ENCODE assay signal across 8 cellular contexts in the genomic region with DNA sequence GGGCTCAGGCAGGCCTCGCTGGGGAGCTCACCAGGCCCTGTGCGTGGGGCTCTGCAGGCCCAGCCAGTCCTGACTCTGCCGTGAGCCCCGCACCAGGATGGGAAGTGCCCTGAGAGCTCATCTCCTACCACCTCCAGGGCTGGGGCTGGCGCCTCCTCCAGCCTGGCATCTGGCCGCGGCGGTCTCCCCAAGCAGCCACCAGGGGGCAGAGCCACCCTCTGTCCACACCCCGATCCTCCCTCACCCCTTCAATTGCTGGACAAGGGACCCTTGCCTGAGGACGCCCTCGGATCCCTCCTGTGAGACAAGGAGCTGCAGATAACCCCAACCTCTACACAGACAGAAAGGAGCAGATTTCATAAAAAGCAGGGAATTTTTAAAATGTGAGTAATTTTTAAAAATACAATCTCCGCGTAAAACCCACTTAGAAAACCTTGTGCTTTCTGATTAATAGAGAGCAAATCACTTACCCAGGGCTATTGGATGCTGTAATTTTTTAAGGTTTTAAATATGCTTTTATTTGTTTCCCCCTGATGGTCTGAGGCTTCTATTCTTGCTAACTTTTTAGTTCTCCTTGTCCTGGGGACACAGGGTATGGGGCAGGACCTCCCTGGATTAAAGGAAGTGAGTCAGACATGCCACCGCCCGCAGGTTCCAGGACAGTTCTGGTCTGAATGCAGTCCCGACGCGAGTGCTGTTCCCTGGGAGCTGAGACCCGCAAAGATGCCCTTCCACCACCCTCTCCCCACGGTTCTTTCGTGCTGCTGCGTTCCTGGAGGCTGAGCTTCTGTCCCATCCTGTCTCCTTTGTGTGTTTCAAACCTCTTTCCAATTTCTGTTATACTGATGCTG. TPM values are rescaled to one million over a fixed set of nuclear protein-coding genes. Genes with fewer than 3 reads are reported as not detected.
DNase-seq lines count a peak whose midpoint lies in the region; ATAC-seq and TF ChIP-seq lines count a peak whose summit lies in the region.

No MANE protein-coding gene starts in this region.

- no peaks in the 10 kb centered on the region for H3K36me3 Mint-ChIP-seq in nephron (ENCODE audit: low read depth)

- H3K4me3 ChIP-seq in HEK293 (ENCODE audit: low read depth, low read length) (no peak overlapping the region), esophagus muscularis mucosa (no peak overlapping the region), thoracic aorta (no peak overlapping the region)

- DNase-seq in D341Med (ENCODE audit: low spot score) (peak; percentile 89), NCI-H526 treated with DMSO at 0.1 percent for 48 hours (lab: John Stamatoyannopoulos, UW) (peak; percentile 37), esophagus muscularis mucosa (ENCODE audit: extremely low spot score) (no peak), thoracic aorta (ENCODE audit: low spot score) (no peak)
- peak; percentile 81 for DNase-seq in activated CD8-positive, alpha-beta memory T cell treated with anti-CD3 and anti-CD28 coated beads for 24 hours

- H3K27me3 ChIP-seq in esophagus muscularis mucosa (peaks cover 0 to 38% (median 4%) of the 10 kb centered on the region in 4 donors), thoracic aorta (replicated peaks; ENCODE audit: insufficient read depth) (no peaks in the 10 kb centered on the region)

- CTCF ChIA-PET in HEK293 (lab: Yijun Ruan, JAX): interaction anchor here (0.5 to 2.7 kb wide), 31 partner anchors 9 to 1065 kb away, joined by 3 to 17 read pairs (median 4); no protein-coding TSS in a partner anchor

- no peaks in the 10 kb centered on the region for H3K36me3 ChIP-seq in HEK293 (ENCODE audit: control insufficient read depth in 2 of 2, insufficient read depth in 1 of 2, low read length in 2 of 2)
- no peaks in the 10 kb centered on the region for H3K36me3 ChIP-seq in esophagus muscularis mucosa
- H3K36me3 ChIP-seq in thoracic aorta: no peaks in the 10 kb centered on the region

- intact Hi-C loops in esophagus muscularis mucosa (cut with DNase I): no loop called here

- H3K27ac ChIP-seq in HEK293 (ENCODE audit: extremely low read depth, low read depth, low read length) (no peak overlapping the region), esophagus muscularis mucosa (replicated peaks in 1 of 4) (no peak overlapping the region), thoracic aorta (no peak overlapping the region)

- no peak for ATAC-seq in thoracic aorta (ENCODE audit: insufficient number of reproducible peaks, low FRiP score, low read depth)
- no peak for ATAC-seq in HG02840 (IDR thresholded peaks at IDR 0.05; ENCODE audit: low FRiP score, unreplicated experiment)

- no peak overlapping the region for H3K4me3 Mint-ChIP-seq in nephron

- POLR2A ChIA-PET in HEK293 (lab: Yijun Ruan, JAX): interaction anchor here (0.6 kb wide), 1 partner anchor 312 kb away, joined by 3 read pairs; no protein-coding TSS in a partner anchor

- 34% methylated on average over 20 of the region's 22 CpGs for whole genome bisulfite sequencing in esophagus muscularis mucosa

- H3K9me3 ChIP-seq in HEK293 (ENCODE audit: control insufficient read depth, insufficient read depth, low read depth, low read length) (no peaks in the 10 kb centered on the region), esophagus muscularis mucosa (no peaks in the 10 kb centered on the region), thoracic aorta (no peaks in the 10 kb centered on the region)

- peak; percentile 76 for TF ChIP-seq CTCF in HEK293 (tag by site-specific recombination; IDR thresholded peaks at IDR 0.05)
- TF ChIP-seq CTCF in esophagus muscularis mucosa (IDR thresholded peaks at IDR 0.05): peak; percentile 62 to 75 (median 71)
- peak; percentile 90 to 94 (median 90) for TF ChIP-seq CTCF in nephron (IDR thresholded peaks at IDR 0.05; ENCODE audit: unreplicated experiment in 3 of 3)
- peak; percentile 66 for TF ChIP-seq CTCF in thoracic aorta (IDR thresholded peaks at IDR 0.05)

- H3K4me1 ChIP-seq in HEK293 (ENCODE audit: control insufficient read depth, insufficient read depth, low read length) (no peaks in the 10 kb centered on the region), esophagus muscularis mucosa (peaks cover 6 to 16% (median 12%) of the 10 kb centered on the region in 4 donors), thoracic aorta (ENCODE audit: control insufficient read depth in 1 of 2, low read depth in 2 of 2) (peaks cover 0 to 4% of the 10 kb centered on the region in 2 donors)

- TF ChIP-seq POLR2A in esophagus muscularis mucosa (IDR thresholded peaks at IDR 0.05; ENCODE audit: low read depth): no peak

- H3K4me1 Mint-ChIP-seq in nephron: peaks cover 7% of the 10 kb centered on the region

- peaks cover 23% of the 10 kb centered on the region for H3K27me3 Mint-ChIP-seq in nephron (ENCODE audit: low read depth)

- H3K9me3 Mint-ChIP-seq in nephron: no peaks in the 10 kb centered on the region

- TF ChIP-seq EP300 in esophagus muscularis mucosa (IDR thresholded peaks at IDR 0.05): no peak

- H3K27ac Mint-ChIP-seq in nephron: no peak overlapping the region

TF ChIP-seq in HEK293, 187 proteins besides CTCF, POLR2A, EP300 and RAD21 (continues in another document):
- TF ChIP-seq, protein P1, sequence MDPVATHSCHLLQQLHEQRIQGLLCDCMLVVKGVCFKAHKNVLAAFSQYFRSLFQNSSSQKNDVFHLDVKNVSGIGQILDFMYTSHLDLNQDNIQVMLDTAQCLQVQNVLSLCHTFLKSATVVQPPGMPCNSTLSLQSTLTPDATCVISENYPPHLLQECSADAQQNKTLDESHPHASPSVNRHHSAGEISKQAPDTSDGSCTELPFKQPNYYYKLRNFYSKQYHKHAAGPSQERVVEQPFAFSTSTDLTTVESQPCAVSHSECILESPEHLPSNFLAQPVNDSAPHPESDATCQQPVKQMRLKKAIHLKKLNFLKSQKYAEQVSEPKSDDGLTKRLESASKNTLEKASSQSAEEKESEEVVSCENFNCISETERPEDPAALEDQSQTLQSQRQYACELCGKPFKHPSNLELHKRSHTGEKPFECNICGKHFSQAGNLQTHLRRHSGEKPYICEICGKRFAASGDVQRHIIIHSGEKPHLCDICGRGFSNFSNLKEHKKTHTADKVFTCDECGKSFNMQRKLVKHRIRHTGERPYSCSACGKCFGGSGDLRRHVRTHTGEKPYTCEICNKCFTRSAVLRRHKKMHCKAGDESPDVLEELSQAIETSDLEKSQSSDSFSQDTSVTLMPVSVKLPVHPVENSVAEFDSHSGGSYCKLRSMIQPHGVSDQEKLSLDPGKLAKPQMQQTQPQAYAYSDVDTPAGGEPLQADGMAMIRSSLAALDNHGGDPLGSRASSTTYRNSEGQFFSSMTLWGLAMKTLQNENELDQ (tag by site-specific recombination; IDR thresholded peaks at IDR 0.05; ENCODE audit: low read depth): no peak
- peak; percentile 49 for TF ChIP-seq ZNF335 (tag by site-specific recombination; conservative IDR thresholded peaks at IDR 0.05)
- TF ChIP-seq ZNF366 (tag by site-specific recombination; conservative IDR thresholded peaks at IDR 0.05): no peak
- TF ChIP-seq ZNF658 (tag by site-specific recombination; IDR thresholded peaks at IDR 0.05): no peak
- no peak for TF ChIP-seq KLF16 (tag by site-specific recombination; IDR thresholded peaks at IDR 0.05)
- TF ChIP-seq ZNF660 (tag by site-specific recombination; IDR thresholded peaks at IDR 0.05): no peak
- no peak for TF ChIP-seq ZNF785 (tag by site-specific recombination; IDR thresholded peaks at IDR 0.05)
- TF ChIP-seq ZNF654 (tag by site-specific recombination; IDR thresholded peaks at IDR 0.05; ENCODE audit: low read depth): peak; percentile 48
- TF ChIP-seq ZNF391 (tag by site-specific recombination; IDR thresholded peaks at IDR 0.05; ENCODE audit: borderline replicate concordance, low read depth): no peak
- TF ChIP-seq ZBTB17 (tag by site-specific recombination; IDR thresholded peaks at IDR 0.05): 0 out of 2 replicates have a peak, but pooled peaks have one; percentile 19
- no peak for TF ChIP-seq ZNF624 (tag by site-specific recombination; IDR thresholded peaks at IDR 0.05)
- TF ChIP-seq, protein P2, sequence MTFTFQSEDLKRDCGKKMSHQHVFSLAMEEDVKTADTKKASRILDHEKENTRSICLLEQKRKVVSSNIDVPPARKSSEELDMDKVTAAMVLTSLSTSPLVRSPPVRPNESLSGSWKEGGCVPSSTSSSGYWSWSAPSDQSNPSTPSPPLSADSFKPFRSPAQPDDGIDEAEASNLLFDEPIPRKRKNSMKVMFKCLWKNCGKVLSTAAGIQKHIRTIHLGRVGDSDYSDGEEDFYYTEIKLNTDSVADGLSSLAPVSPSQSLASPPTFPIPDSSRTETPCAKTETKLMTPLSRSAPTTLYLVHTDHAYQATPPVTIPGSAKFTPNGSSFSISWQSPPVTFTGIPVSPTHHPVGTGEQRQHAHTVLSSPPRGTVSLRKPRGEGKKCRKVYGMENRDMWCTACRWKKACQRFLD (tag by site-specific recombination; IDR thresholded peaks at IDR 0.05): no peak
- TF ChIP-seq, protein P3, sequence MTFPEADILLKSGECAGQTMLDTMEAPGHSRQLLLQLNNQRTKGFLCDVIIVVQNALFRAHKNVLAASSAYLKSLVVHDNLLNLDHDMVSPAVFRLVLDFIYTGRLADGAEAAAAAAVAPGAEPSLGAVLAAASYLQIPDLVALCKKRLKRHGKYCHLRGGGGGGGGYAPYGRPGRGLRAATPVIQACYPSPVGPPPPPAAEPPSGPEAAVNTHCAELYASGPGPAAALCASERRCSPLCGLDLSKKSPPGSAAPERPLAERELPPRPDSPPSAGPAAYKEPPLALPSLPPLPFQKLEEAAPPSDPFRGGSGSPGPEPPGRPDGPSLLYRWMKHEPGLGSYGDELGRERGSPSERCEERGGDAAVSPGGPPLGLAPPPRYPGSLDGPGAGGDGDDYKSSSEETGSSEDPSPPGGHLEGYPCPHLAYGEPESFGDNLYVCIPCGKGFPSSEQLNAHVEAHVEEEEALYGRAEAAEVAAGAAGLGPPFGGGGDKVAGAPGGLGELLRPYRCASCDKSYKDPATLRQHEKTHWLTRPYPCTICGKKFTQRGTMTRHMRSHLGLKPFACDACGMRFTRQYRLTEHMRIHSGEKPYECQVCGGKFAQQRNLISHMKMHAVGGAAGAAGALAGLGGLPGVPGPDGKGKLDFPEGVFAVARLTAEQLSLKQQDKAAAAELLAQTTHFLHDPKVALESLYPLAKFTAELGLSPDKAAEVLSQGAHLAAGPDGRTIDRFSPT (tag by site-specific recombination; IDR thresholded peaks at IDR 0.05): no peak

RNA-seq across cellular contexts. Expression of a gene that starts 52.3 kb away (rescaled TPM):
- total RNA-seq in esophagus muscularis mucosa: 1 to 10 TPM in 3 of 4 donors, under 1 TPM in 1; 0.83 to 2.8 (median 1.7) TPM
- total RNA-seq in thoracic aorta: 1 to 10 TPM in 1 of 2 donors, under 1 TPM in 1; 0.95 to 1.9 TPM

Comparison
In these comparisons a context has a peak if more than half of its experiments do, and no peak if none do; other contexts are left out.
1. DNase-seq: peak in D341Med (single experiment), NCI-H526 treated with DMSO at 0.1 percent for 48 hours (single experiment) and activated CD8-positive, alpha-beta memory T cell treated with anti-CD3 and anti-CD28 coated beads for 24 hours (single experiment); none in esophagus muscularis mucosa (single experiment) and thoracic aorta (single experiment).
2. Peak in every context shown above with its lines, with median percentiles within 50 percentile points of each other: CTCF ChIP-seq.